Comparison of ENCODE assay signal across 1 cellular context in genomic region chr9:71609453-71609840, GRCh38.
TF ChIP-seq lines count a peak whose summit lies in the region.

No MANE protein-coding gene starts in this region.

TF ChIP-seq in H1, 55 proteins besides CTCF, POLR2A, EP300 and RAD21:
- no peak for TF ChIP-seq RNF2 (IDR thresholded peaks at IDR 0.05; ENCODE audit: borderline replicate concordance, low read depth, low read length, missing control alignments, poor library complexity, severe bottlenecking)
